In the genomic region with DNA sequence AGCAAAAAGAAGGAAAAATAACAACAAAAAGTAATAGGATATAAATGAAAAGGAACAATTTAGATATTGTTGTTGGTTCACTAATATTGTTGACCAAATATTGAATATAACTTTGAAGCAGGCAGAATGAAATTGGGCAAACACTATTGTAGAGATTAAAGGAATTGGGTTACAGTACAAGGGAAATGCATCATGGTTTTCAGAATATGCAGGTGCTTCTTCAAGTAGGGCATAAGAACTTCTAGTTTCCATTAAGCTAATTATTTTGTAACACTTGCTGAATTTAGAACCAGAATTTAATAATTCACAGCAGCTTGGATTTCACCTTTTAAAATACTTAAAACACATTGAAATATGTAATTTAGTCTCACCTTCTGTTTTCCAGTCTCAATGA, we compare ENCODE assay signal across 12 cellular contexts. TPM values are rescaled to one million over a fixed set of nuclear protein-coding genes. Genes with fewer than 3 reads are reported as not detected.
DNase-seq lines count a peak whose midpoint lies in the region; ATAC-seq and TF ChIP-seq lines count a peak whose summit lies in the region.
"Had no signal": no experiment of that assay in that cellular context is flagged by ENCODE, and none has a peak within 500 bp of the region (broad histone marks: within the 10 kb centered on the region; RNA-seq: fewer than 3 reads in every experiment).

No MANE protein-coding gene starts in this region.

- intact Hi-C loops in psoas muscle (cut with DNase I) = loop anchor here (2.0 to 10.0 kb wide), 6 partner anchors 35 to 535 kb away; a partner anchor contains a TSS

- DNase-seq in DND-41 = no peak
- peak; percentile 42 for DNase-seq in NCI-H1436 (lab: John Stamatoyannopoulos, UW)
- peak; percentile 16 for DNase-seq in adipocyte (ENCODE audit: low read depth)
- no peak for DNase-seq in psoas muscle
- no peak for DNase-seq in HuH-7.5 (ENCODE audit: low spot score)
- no peak for DNase-seq in hypothalamus (lab: John Stamatoyannopoulos, UW)
- DNase-seq in activated T-cell treated with anti-CD3 and anti-CD28 coated beads for 4 hours = no peak
- DNase-seq: activated T-cell treated with anti-CD3 and anti-CD28 coated beads, Interleukin-2, amount 50 U/mL, for 1 hour; nephron progenitor cell had no signal

- H3K9ac ChIP-seq in DND-41 (ENCODE audit: low read depth, low read length) = no peak overlapping the region
- H3K9ac ChIP-seq in adipocyte (ENCODE audit: low read length) = peak overlapping the region; percentile 75

- no peaks in the 10 kb centered on the region for H3K9me3 ChIP-seq in DND-41 (ENCODE audit: insufficient read depth, low read length, severe bottlenecking)
- no peaks in the 10 kb centered on the region for H3K9me3 ChIP-seq in adipocyte (ENCODE audit: control insufficient read depth, low read length)
- peaks cover 3% of the 10 kb centered on the region for H3K9me3 ChIP-seq in psoas muscle
- H3K9me3 ChIP-seq: adrenal gland had no signal

- peaks cover 20% of the 10 kb centered on the region for H3K4me1 ChIP-seq in DND-41 (ENCODE audit: insufficient read depth, low read length)
- H3K4me1 ChIP-seq in adipocyte (ENCODE audit: control insufficient read depth, insufficient read depth, low read length) = peaks cover 17% of the 10 kb centered on the region
- peaks cover 17% of the 10 kb centered on the region for H3K4me1 ChIP-seq in psoas muscle

- TF ChIP-seq CTCF in DND-41 (IDR thresholded peaks at IDR 0.05; ENCODE audit: borderline replicate concordance, extremely low read depth, low read length, poor library complexity, severe bottlenecking) = no peak
- TF ChIP-seq CTCF in psoas muscle (IDR thresholded peaks at IDR 0.05) = no peak

- ATAC-seq in DND-41 (ENCODE audit: insufficient read depth, low read depth) = no peak
- ATAC-seq in psoas muscle = peak in 2 of 4 donors; percentile 47 to 52
- no peak for ATAC-seq in GM18519 (IDR thresholded peaks at IDR 0.05; ENCODE audit: low FRiP score, unreplicated experiment)

- H3K4me2 ChIP-seq in DND-41 (ENCODE audit: insufficient read depth, low read length) = peak overlapping the region; percentile 43

- no peaks in the 10 kb centered on the region for H3K79me2 ChIP-seq in DND-41 (ENCODE audit: insufficient read depth, low read length)

- no peak overlapping the region for H3K4me3 ChIP-seq in DND-41 (ENCODE audit: low read depth in 1 of 2, low read length in 2 of 2)
- peak overlapping the region; percentile 73 for H3K4me3 ChIP-seq in adipocyte (ENCODE audit: low read length)
- H3K4me3 ChIP-seq in psoas muscle = peak overlapping the region; percentile 38
- H3K4me3 ChIP-seq: adrenal gland had no signal

- H2AFZ ChIP-seq in DND-41 (ENCODE audit: low read depth, low read length) = no peak overlapping the region; the same call in 1 of the 2 replicates

- H3K36me3 ChIP-seq in DND-41 (ENCODE audit: insufficient read depth, low read length) = peaks cover 3% of the 10 kb centered on the region; the same call in 1 of the 2 replicates
- H3K36me3 ChIP-seq in adipocyte (ENCODE audit: control insufficient read depth, insufficient read depth, low read length, severe bottlenecking) = no peaks in the 10 kb centered on the region
- no peaks in the 10 kb centered on the region for H3K36me3 ChIP-seq in psoas muscle (ENCODE audit: insufficient read depth in 1 of 2, low read depth in 1 of 2)
- H3K36me3 ChIP-seq: adrenal gland had no signal

- H3K27ac ChIP-seq in DND-41 (ENCODE audit: low read length) (peak overlapping the region; percentile 37), psoas muscle (peak overlapping the region; percentile 76)
- H3K27ac ChIP-seq: C4-2B had no signal

- no peaks in the 10 kb centered on the region for H3K27me3 ChIP-seq in DND-41 (ENCODE audit: insufficient read depth, low read length, poor library complexity)
- no peaks in the 10 kb centered on the region for H3K27me3 ChIP-seq in adipocyte (replicated peaks; ENCODE audit: control insufficient read depth, insufficient read depth, low read length)
- no peaks in the 10 kb centered on the region for H3K27me3 ChIP-seq in psoas muscle (ENCODE audit: insufficient read depth in 3 of 3, low read length in 2 of 3)
- H3K27me3 ChIP-seq: adrenal gland had no signal

- H4K20me1 ChIP-seq in DND-41 (ENCODE audit: insufficient read depth, low read length) = no peaks in the 10 kb centered on the region

RNA-seq across cellular contexts. Expression of a gene that starts 36.5 kb away (rescaled TPM):
- total RNA-seq in psoas muscle = 10 to 100 TPM; 13.1 to 18.9 (median 14.5) TPM
- polyA plus RNA-seq in psoas muscle = 10 to 100 TPM; 10.8 to 24.8 (median 13.3) TPM

RNA-seq across cellular contexts. Expression of a gene that starts 41.4 kb away (rescaled TPM):
- 10 to 100 TPM; 10.1 to 18.3 (median 14.1) TPM for total RNA-seq in psoas muscle
- polyA plus RNA-seq in psoas muscle = 10 to 100 TPM in 1 of 3 donors, 1 to 10 TPM in 2; 6.2 to 19.1 (median 9.4) TPM

Comparison
In these comparisons a context has a peak if more than half of its experiments do, and no peak if none do; other contexts are left out.
1. DNase-seq: peak in NCI-H1436 (single experiment) and adipocyte (single experiment); none in DND-41 (single experiment), psoas muscle (0 of 2), HuH-7.5 (single experiment), hypothalamus (0 of 51) and activated T-cell treated with anti-CD3 and anti-CD28 coated beads for 4 hours (single experiment).
2. H3K4me3 ChIP-seq: peak in adipocyte (single experiment) and psoas muscle (single experiment); none in DND-41 (0 of 2).